ENCODE assay signal across 8 cellular contexts in the genomic region with DNA sequence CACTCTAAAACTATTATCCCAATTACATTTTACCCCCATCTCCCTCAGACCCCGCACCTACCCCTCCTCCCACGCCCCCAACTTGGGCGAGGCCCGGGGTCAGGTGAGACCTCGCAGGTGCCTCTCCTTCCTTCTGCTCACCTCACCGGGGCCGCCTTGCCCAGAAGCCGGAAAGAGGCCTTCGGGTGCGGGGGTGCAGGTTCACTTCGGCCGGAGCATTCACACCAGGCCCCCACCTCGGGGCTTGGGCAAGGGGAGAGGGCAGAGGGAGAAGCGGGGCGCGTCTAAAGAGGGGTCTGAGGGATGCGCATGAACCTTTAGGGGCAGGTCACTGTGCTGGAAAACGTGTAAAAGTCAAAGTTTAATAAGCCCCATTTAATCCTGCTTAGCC. TPM values are rescaled to one million over a fixed set of nuclear protein-coding genes. Genes with fewer than 3 reads are reported as not detected.
DNase-seq lines count a peak whose midpoint lies in the region; ATAC-seq and TF ChIP-seq lines count a peak whose summit lies in the region.

No MANE protein-coding gene starts in this region.

- H3K27ac ChIP-seq in CD4-positive, alpha-beta T cell (ENCODE audit: low read depth, low read length), result peak overlapping the region; percentile 73
- H3K27ac ChIP-seq in GM23248, result no peak overlapping the region
- peak overlapping the region; percentile 88 for H3K27ac ChIP-seq in WERI-Rb-1
- H3K27ac ChIP-seq in osteoblast (ENCODE audit: low read depth, low read length), result peak overlapping the region; percentile 66

- no peaks in the 10 kb centered on the region for H3F3A ChIP-seq in GM23248 (ENCODE audit: insufficient read depth)

- in situ Hi-C loops in GM23248 (cut with MboI), result no loop called here

- CTCF ChIA-PET in CD4-positive, alpha-beta T cell (lab: Charles Lee), result no interaction called here
- CTCF ChIA-PET in HEK293T (lab: Yijun Ruan, JAX), result no interaction called here

- 0 to 1% methylated on average over 8 to 18 of the region's 18 CpGs for WGBS in GM23248 (ENCODE audit: low coverage in 1 of 2, low lambda C conversion rate in 2 of 2, missing lambda C conversion rate in 2 of 2), 2 experiments

- peak overlapping the region; percentile 96 for H3K4me3 Mint-ChIP-seq in CD4-positive, alpha-beta T cell

- H3K27me3 Mint-ChIP-seq in CD4-positive, alpha-beta T cell, result no peaks in the 10 kb centered on the region

- no peaks in the 10 kb centered on the region for H3K27me3 ChIP-seq in CD4-positive, alpha-beta T cell (ENCODE audit: control insufficient read depth, insufficient read depth, low read length)
- H3K27me3 ChIP-seq in GM23248 (replicated peaks; ENCODE audit: insufficient read depth), result no peaks in the 10 kb centered on the region
- peaks cover 10% of the 10 kb centered on the region for H3K27me3 ChIP-seq in WERI-Rb-1 (ENCODE audit: insufficient read depth, low read depth, severe bottlenecking)
- H3K27me3 ChIP-seq in osteoblast (ENCODE audit: insufficient read depth, low read length), result no peaks in the 10 kb centered on the region

- H3K4me1 ChIP-seq in GM23248 (ENCODE audit: insufficient read depth) (no peaks in the 10 kb centered on the region), osteoblast (ENCODE audit: insufficient read depth, low read length) (no peaks in the 10 kb centered on the region)

- no peaks in the 10 kb centered on the region for H3K9me3 ChIP-seq in CD4-positive, alpha-beta T cell (ENCODE audit: control insufficient read depth, low read length)
- H3K9me3 ChIP-seq in GM23248 (ENCODE audit: low read depth), result no peaks in the 10 kb centered on the region
- no peaks in the 10 kb centered on the region for H3K9me3 ChIP-seq in WERI-Rb-1 (ENCODE audit: severe bottlenecking)
- H3K9me3 ChIP-seq in osteoblast (ENCODE audit: low read depth, low read length), result no peaks in the 10 kb centered on the region

- POLR2A ChIA-PET in CD4-positive, alpha-beta T cell (lab: Charles Lee), result interaction anchor here (1.4 kb wide), 1 partner anchor 18 kb away, joined by 3 read pairs; no protein-coding TSS in a partner anchor
- POLR2A ChIA-PET in HEK293T (lab: Yijun Ruan, JAX), result no interaction called here

- H3K4me1 Mint-ChIP-seq in CD4-positive, alpha-beta T cell (ENCODE audit: low read depth), result peaks cover 37% of the 10 kb centered on the region

- H3K79me2 ChIP-seq in GM23248 (ENCODE audit: insufficient read depth) (peaks cover 13% of the 10 kb centered on the region; the same call in 1 of the 2 replicates), osteoblast (ENCODE audit: insufficient read depth, low read length) (peaks cover 9% of the 10 kb centered on the region)

- peak; percentile 5 for ATAC-seq in CD4-positive, alpha-beta T cell (ENCODE audit: poor library complexity)

- intact Hi-C loops in CD4-positive, alpha-beta T cell (cut with DNase I, micrococcal nuclease), result no loop called here

- H3K4me3 ChIP-seq in GM23248, result peak overlapping the region; percentile 84
- H3K4me3 ChIP-seq in WERI-Rb-1 (ENCODE audit: low read depth, low read length), result peak overlapping the region; percentile 81
- H3K4me3 ChIP-seq in fibroblast of mammary gland (ENCODE audit: control insufficient read depth, low read depth, low read length), result peak overlapping the region; percentile 74
- H3K4me3 ChIP-seq in osteoblast (ENCODE audit: insufficient read depth, low read length), result peak overlapping the region; percentile 88

- peak overlapping the region; percentile 85 for H3K9ac ChIP-seq in GM23248

- H3K36me3 ChIP-seq in GM23248 (ENCODE audit: low read depth) (no peaks in the 10 kb centered on the region), WERI-Rb-1 (no peaks in the 10 kb centered on the region; the same call in 1 of the 2 replicates), osteoblast (ENCODE audit: insufficient read depth, low read length) (no peaks in the 10 kb centered on the region)

- H3K27ac Mint-ChIP-seq in CD4-positive, alpha-beta T cell, result peak overlapping the region; percentile 87

- H4K20me1 ChIP-seq in GM23248 (ENCODE audit: insufficient read depth), result no peaks in the 10 kb centered on the region
- H4K20me1 ChIP-seq in osteoblast (ENCODE audit: insufficient read depth, low read length), result no peaks in the 10 kb centered on the region

- no peaks in the 10 kb centered on the region for H3K9me2 ChIP-seq in GM23248 (ENCODE audit: insufficient read depth)

- H3K4me2 ChIP-seq in GM23248 (ENCODE audit: unreplicated experiment), result peak overlapping the region; percentile 75
- H3K4me2 ChIP-seq in osteoblast (ENCODE audit: insufficient read depth, low read length), result peak overlapping the region; percentile 83

- DNase-seq in CD4-positive, alpha-beta T cell, result no peak
- DNase-seq in GM23248 (no peak), WERI-Rb-1 (no peak), fibroblast of mammary gland (ENCODE audit: low read depth) (no peak), osteoblast (ENCODE audit: insufficient read length, low spot score, missing footprints) (no peak), NCI-H82 (lab: John Stamatoyannopoulos, UW) (no peak), cortex of kidney (lab: John Stamatoyannopoulos, UW) (no peak), HEK293T (ENCODE audit: extremely low spot score) (no peak)

- peaks cover 35% of the 10 kb centered on the region for H3K36me3 Mint-ChIP-seq in CD4-positive, alpha-beta T cell (ENCODE audit: low read depth)

- H3K9me3 Mint-ChIP-seq in CD4-positive, alpha-beta T cell, result no peaks in the 10 kb centered on the region

- no peak for TF ChIP-seq CTCF in CD4-positive, alpha-beta T cell (IDR thresholded peaks at IDR 0.05)
- TF ChIP-seq CTCF in WERI-Rb-1 (IDR thresholded peaks at IDR 0.05; ENCODE audit: low read depth, low read length) (no peak), fibroblast of mammary gland (conservative IDR thresholded peaks at IDR 0.05; ENCODE audit: control insufficient read depth, insufficient read depth, low read depth, low read length) (no peak), osteoblast (IDR thresholded peaks at IDR 0.05; ENCODE audit: extremely low read depth, low read depth, low read length) (no peak)

- H2AFZ ChIP-seq in GM23248 (peak overlapping the region; percentile 89), osteoblast (ENCODE audit: low read length) (peak overlapping the region; percentile 95)

TF ChIP-seq in HEK293T, 16 proteins besides CTCF, POLR2A, EP300 and RAD21:
- TF ChIP-seq SP1 (IDR thresholded peaks at IDR 0.05) (no peak), FOXA1 (IDR thresholded peaks at IDR 0.05) (no peak), ZNF384 (IDR thresholded peaks at IDR 0.05) (no peak), BHLHE40 (IDR thresholded peaks at IDR 0.05; ENCODE audit: borderline replicate concordance) (no peak), HDGF (IDR thresholded peaks at IDR 0.05; ENCODE audit: borderline replicate concordance) (no peak), ARNT (IDR thresholded peaks at IDR 0.05) (no peak), SUZ12 (IDR thresholded peaks at IDR 0.05) (no peak), CTBP1 (IDR thresholded peaks at IDR 0.05; ENCODE audit: borderline replicate concordance) (no peak), FOXM1 (IDR thresholded peaks at IDR 0.05; ENCODE audit: borderline replicate concordance) (no peak)
- TF ChIP-seq, protein P1, sequence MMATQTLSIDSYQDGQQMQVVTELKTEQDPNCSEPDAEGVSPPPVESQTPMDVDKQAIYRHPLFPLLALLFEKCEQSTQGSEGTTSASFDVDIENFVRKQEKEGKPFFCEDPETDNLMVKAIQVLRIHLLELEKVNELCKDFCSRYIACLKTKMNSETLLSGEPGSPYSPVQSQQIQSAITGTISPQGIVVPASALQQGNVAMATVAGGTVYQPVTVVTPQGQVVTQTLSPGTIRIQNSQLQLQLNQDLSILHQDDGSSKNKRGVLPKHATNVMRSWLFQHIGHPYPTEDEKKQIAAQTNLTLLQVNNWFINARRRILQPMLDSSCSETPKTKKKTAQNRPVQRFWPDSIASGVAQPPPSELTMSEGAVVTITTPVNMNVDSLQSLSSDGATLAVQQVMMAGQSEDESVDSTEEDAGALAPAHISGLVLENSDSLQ (IDR thresholded peaks at IDR 0.05), result no peak

RNA-seq across cellular contexts. Expression of gene ZNF182, which starts 0.4 kb away (rescaled TPM):
- 1 to 10 TPM; 4.8 to 5.0 TPM for total RNA-seq in CD4-positive, alpha-beta T cell
- total RNA-seq in GM23248 (2014; rRNA removed; shearing (Covaris generic)), result 1.0 and 1.6 TPM in 2 replicates
- 2.6 TPM in 2 replicates for polyA plus RNA-seq in GM23248 (2016; fragmentation: Nextera tagmentation; extraction: Ambion mirVana)
- total RNA-seq in osteoblast, result 4.1 and 4.3 TPM in 2 replicates

RNA-seq across cellular contexts. Expression of gene SPACA5, which starts 3.4 kb away (rescaled TPM):
- not detected for total RNA-seq in CD4-positive, alpha-beta T cell
- total RNA-seq in GM23248 (2014; rRNA removed; shearing (Covaris generic)), result not detected in 2 replicates
- polyA plus RNA-seq in GM23248 (2016; fragmentation: Nextera tagmentation; extraction: Ambion mirVana), result not detected in 2 replicates
- not detected in 2 replicates for total RNA-seq in osteoblast
